24 cellular contexts compared by ENCODE assay signal in genomic region chr4:153440475-153440874, GRCh38. TPM values are rescaled to one million over a fixed set of nuclear protein-coding genes. Genes with fewer than 3 reads are reported as not detected.
DNase-seq lines count a peak whose midpoint lies in the region; ATAC-seq and TF ChIP-seq lines count a peak whose summit lies in the region.
"Had no signal": no experiment of that assay in that cellular context is flagged by ENCODE, and none has a peak within 500 bp of the region (broad histone marks: within the 10 kb centered on the region; RNA-seq: fewer than 3 reads in every experiment).

No MANE protein-coding gene starts in this region.

- BruUV-seq in PC-3 (replicated peaks; lab: Mats Ljungman, UMichigan): no TSS peak

- H3K4me1 ChIP-seq in spleen: peaks cover 0 to 59% (median 33%) of the 10 kb centered on the region in 6 donors
- no peaks in the 10 kb centered on the region for H3K4me1 ChIP-seq in PC-3 (ENCODE audit: insufficient read depth, low read length)
- H3K4me1 ChIP-seq: adrenal gland had no signal

- TF ChIP-seq POLR2A in spleen (IDR thresholded peaks at IDR 0.05): no peak

- no peak overlapping the region for H3K9ac ChIP-seq in PC-3 (ENCODE audit: low read length)

- TF ChIP-seq CTCF in spleen (IDR thresholded peaks at IDR 0.05 in 8 of 11, conservative IDR thresholded peaks at IDR 0.05 in 3 of 11): no peak
- TF ChIP-seq CTCF in PC-3 (conservative IDR thresholded peaks at IDR 0.05; ENCODE audit: low read depth, low read length): no peak

- H3K9me2 ChIP-seq in PC-3 (replicated peaks; ENCODE audit: low read length): no peaks in the 10 kb centered on the region

- no peaks in the 10 kb centered on the region for H3K9me3 ChIP-seq in spleen
- H3K9me3 ChIP-seq in PC-3 (ENCODE audit: low read length): no peaks in the 10 kb centered on the region
- H3K9me3 ChIP-seq: adrenal gland, esophagus muscularis mucosa, lower lobe of right lung, psoas muscle, tibial artery had no signal

- no peaks in the 10 kb centered on the region for H4K20me1 ChIP-seq in PC-3 (ENCODE audit: low read length)

- H3K4me3 ChIP-seq in spleen: peak overlapping the region in 1 of 8 donors; percentile 7
- no peak overlapping the region for H3K4me3 ChIP-seq in PC-3 (ENCODE audit: low read length)
- H3K4me3 ChIP-seq: adrenal gland, cardiac muscle cell, esophagus muscularis mucosa, lower lobe of right lung, smooth muscle cell, tibial artery had no signal

- CTCF ChIA-PET in HEK293T (lab: Yijun Ruan, JAX): no interaction called here
- CTCF ChIA-PET in PC-3 (lab: Charles Lee): no interaction called here

- ATAC-seq in PC-3 (no peak), GM19035 (IDR thresholded peaks at IDR 0.05; ENCODE audit: unreplicated experiment) (no peak)
- ATAC-seq: HepG2, lower lobe of right lung, Panc1, SK-N-SH treated with all-trans-retinoic acid at 6 μM for 48 hours had no signal

- H3K27me3 ChIP-seq in spleen (replicated peaks in 1 of 7) (no peaks in the 10 kb centered on the region), PC-3 (ENCODE audit: low read length) (no peaks in the 10 kb centered on the region)
- H3K27me3 ChIP-seq: adrenal gland, cardiac muscle cell, esophagus muscularis mucosa, tibial artery had no signal

- POLR2A ChIA-PET in HEK293T (lab: Yijun Ruan, JAX): no interaction called here
- POLR2A ChIA-PET in PC-3 (lab: Charles Lee; ENCODE audit: unreplicated experiment): no interaction called here

- WGBS in spleen, 5 donors: 59 to 66% (median 62%) methylated on average over 5 to 6 of the region's 6 CpGs

- DNase-seq in NOMO-1 treated with dmso at 0.1 percent for 144 hours (lab: John Stamatoyannopoulos, UW; ENCODE audit: unreplicated experiment): peak; percentile 28
- no peak for DNase-seq in NOMO-1 treated with DMSO at 0.1 percent for 48 hours (lab: John Stamatoyannopoulos, UW; ENCODE audit: unreplicated experiment)
- DNase-seq in HEK293T (ENCODE audit: extremely low spot score): no peak
- peak; percentile 9 for DNase-seq in RPMI8226
- no peak for DNase-seq in spleen
- no peak for DNase-seq in PC-3
- no peak for DNase-seq in occipital lobe (lab: John Stamatoyannopoulos, UW)
- DNase-seq: 8988T; activated CD4-positive, alpha-beta T cell treated with anti-CD3 and anti-CD28 coated beads, Interleukin-2, amount 50 U/mL, for 1 hour; activated T-cell treated with anti-CD3 and anti-CD28 coated beads, Interleukin-2, amount 50 U/mL, for 24 hours; adrenal gland; C1 segment of cervical spinal cord; lower lobe of right lung; NCI-H2081 treated with DMSO at 0.1 percent for 48 hours; NCI-H526 treated with DMSO at 0.1 percent for 48 hours; psoas muscle; tibial artery had no signal

- H3F3A ChIP-seq in PC-3 (ENCODE audit: low read length, unreplicated experiment): no peaks in the 10 kb centered on the region

- intact Hi-C loops in spleen (cut with DNase I; ENCODE audit: low total_unique reads) (no loop called here), PC-3 (cut with micrococcal nuclease) (no loop called here)

- H3K79me2 ChIP-seq in PC-3 (ENCODE audit: low read length): no peaks in the 10 kb centered on the region

- no peak overlapping the region for H3K4me2 ChIP-seq in PC-3 (ENCODE audit: low read length)
- H3K4me2 ChIP-seq: smooth muscle cell had no signal

- H3K36me3 ChIP-seq in spleen (no peaks in the 10 kb centered on the region), PC-3 (ENCODE audit: low read depth, low read length) (no peaks in the 10 kb centered on the region)
- H3K36me3 ChIP-seq: adrenal gland, cardiac muscle cell, esophagus muscularis mucosa, lower lobe of right lung, tibial artery had no signal

- peak overlapping the region in 5 of 8 donors; percentile 83 to 91 (median 88) for H3K27ac ChIP-seq in spleen
- no peak overlapping the region for H3K27ac ChIP-seq in PC-3 (ENCODE audit: low read length)
- H3K27ac ChIP-seq: adrenal gland, cardiac muscle cell, esophagus muscularis mucosa, lower lobe of right lung, tibial artery had no signal

- no peak overlapping the region for H2AFZ ChIP-seq in PC-3 (ENCODE audit: low read length)

TF ChIP-seq in HEK293T, 16 proteins besides CTCF, POLR2A, EP300 and RAD21:
- no peak for TF ChIP-seq FOXM1 (IDR thresholded peaks at IDR 0.05; ENCODE audit: borderline replicate concordance)
- TF ChIP-seq ZNF384 (IDR thresholded peaks at IDR 0.05): 0 out of 2 replicates have a peak, but pooled peaks have one; percentile 12
- no peak for TF ChIP-seq PKNOX1 (IDR thresholded peaks at IDR 0.05)
TF ChIP-seq in HEK293T: peak in this region for 1.

RNA-seq across cellular contexts. Expression of gene TMEM131L, which starts 25.7 kb away (rescaled TPM):
- total RNA-seq in spleen (100 to 1,000 TPM in 1 of 7 donors, 10 to 100 TPM in 6; 73.5 to 105 (median 83.1) TPM), PC-3 (2014; rRNA removed) (7.7 and 10.3 TPM in 2 replicates), occipital lobe (48.7 TPM)
- 10 to 100 TPM; 20.9 to 23.1 (median 21.5) TPM for polyA plus RNA-seq in spleen

Comparison
In these comparisons a context has a peak if more than half of its experiments do, and no peak if none do; other contexts are left out.
1. DNase-seq: peak in NOMO-1 treated with dmso at 0.1 percent for 144 hours (single experiment) and RPMI8226 (single experiment); none in NOMO-1 treated with DMSO at 0.1 percent for 48 hours (single experiment), HEK293T (single experiment), spleen (single experiment), PC-3 (single experiment) and occipital lobe (single experiment).